Comparison of ENCODE assay signal across 1 cellular context in genomic region chr5:181188700-181189362, GRCh38.
TF ChIP-seq lines count a peak whose summit lies in the region.

No MANE protein-coding gene starts in this region.

TF ChIP-seq in HepG2, 621 proteins besides CTCF, POLR2A, EP300 and RAD21 (continued from another document and continues in another):
- TF ChIP-seq BCL3 (CRISPR knock-in tag; IDR thresholded peaks at IDR 0.05) (no peak), ZBTB3 (CRISPR knock-in tag; IDR thresholded peaks at IDR 0.05; ENCODE audit: borderline replicate concordance, low read depth) (0 out of 2 replicates have a peak, but pooled peaks have one; percentile 51), ZNF576 (CRISPR knock-in tag; IDR thresholded peaks at IDR 0.05) (no peak), ZNF124 (CRISPR knock-in tag; IDR thresholded peaks at IDR 0.05) (no peak), ZNF563 (CRISPR knock-in tag; IDR thresholded peaks at IDR 0.05) (no peak), ZNF20 (CRISPR knock-in tag; IDR thresholded peaks at IDR 0.05) (no peak), SATB2 (CRISPR knock-in tag; IDR thresholded peaks at IDR 0.05) (no peak), GATA4 (IDR thresholded peaks at IDR 0.05; ENCODE audit: borderline replicate concordance, low read depth) (no peak), PRDM4 (CRISPR knock-in tag; IDR thresholded peaks at IDR 0.05; ENCODE audit: borderline replicate concordance) (no peak), ZNF225 (CRISPR knock-in tag; IDR thresholded peaks at IDR 0.05) (no peak), SIN3A (IDR thresholded peaks at IDR 0.05; ENCODE audit: borderline replicate concordance, low read depth, low read length) (no peak), RFX3 (CRISPR knock-in tag; IDR thresholded peaks at IDR 0.05) (no peak), DMTF1 (CRISPR knock-in tag; IDR thresholded peaks at IDR 0.05) (no peak), POGZ (CRISPR knock-in tag; IDR thresholded peaks at IDR 0.05) (no peak), PPARG (CRISPR knock-in tag; conservative IDR thresholded peaks at IDR 0.05) (no peak), TOPORS (CRISPR knock-in tag; IDR thresholded peaks at IDR 0.05) (no peak), ZNF331 (CRISPR knock-in tag; IDR thresholded peaks at IDR 0.05) (peak; percentile 46), ZNF362 (CRISPR knock-in tag; IDR thresholded peaks at IDR 0.05; ENCODE audit: borderline replicate concordance) (no peak), ZNF660 (CRISPR knock-in tag; IDR thresholded peaks at IDR 0.05; ENCODE audit: borderline replicate concordance, low read depth) (no peak), ZBTB33 (CRISPR knock-in tag; IDR thresholded peaks at IDR 0.05) (no peak), TAF1 (CRISPR knock-in tag; IDR thresholded peaks at IDR 0.05) (no peak), ATF7 (IDR thresholded peaks at IDR 0.05) (no peak), ATF7 (CRISPR knock-in tag; IDR thresholded peaks at IDR 0.05) (no peak), ARNT (IDR thresholded peaks at IDR 0.05) (no peak), CREB3 (CRISPR knock-in tag; IDR thresholded peaks at IDR 0.05) (no peak), HMGA1 (CRISPR knock-in tag; conservative IDR thresholded peaks at IDR 0.05) (no peak), HINFP (CRISPR knock-in tag; IDR thresholded peaks at IDR 0.05; ENCODE audit: low read depth) (no peak), ZBTB26 (CRISPR knock-in tag; IDR thresholded peaks at IDR 0.05; ENCODE audit: borderline replicate concordance) (no peak), GRHL1 (CRISPR knock-in tag; conservative IDR thresholded peaks at IDR 0.05) (no peak), CREB1 (IDR thresholded peaks at IDR 0.05) (no peak), CREB1 (CRISPR knock-in tag; IDR thresholded peaks at IDR 0.05) (no peak), SRSF1 (optimal IDR thresholded peaks at IDR 0.05; ENCODE audit: low read depth, low read length) (peak; percentile 42), ELF3 (CRISPR knock-in tag; IDR thresholded peaks at IDR 0.05) (peak; percentile 30; the same call in 1 of the 2 replicates), ZNF574 (CRISPR knock-in tag; IDR thresholded peaks at IDR 0.05) (no peak), RCOR2 (CRISPR knock-in tag; IDR thresholded peaks at IDR 0.05) (no peak), ZBED4 (CRISPR knock-in tag; IDR thresholded peaks at IDR 0.05; ENCODE audit: borderline replicate concordance) (no peak), ZNF235 (CRISPR knock-in tag; IDR thresholded peaks at IDR 0.05; ENCODE audit: borderline replicate concordance) (no peak), ZBTB21 (CRISPR knock-in tag; IDR thresholded peaks at IDR 0.05) (no peak), ZNF354B (CRISPR knock-in tag; IDR thresholded peaks at IDR 0.05) (no peak)
